23 cellular contexts compared by ENCODE assay signal in the genomic region with DNA sequence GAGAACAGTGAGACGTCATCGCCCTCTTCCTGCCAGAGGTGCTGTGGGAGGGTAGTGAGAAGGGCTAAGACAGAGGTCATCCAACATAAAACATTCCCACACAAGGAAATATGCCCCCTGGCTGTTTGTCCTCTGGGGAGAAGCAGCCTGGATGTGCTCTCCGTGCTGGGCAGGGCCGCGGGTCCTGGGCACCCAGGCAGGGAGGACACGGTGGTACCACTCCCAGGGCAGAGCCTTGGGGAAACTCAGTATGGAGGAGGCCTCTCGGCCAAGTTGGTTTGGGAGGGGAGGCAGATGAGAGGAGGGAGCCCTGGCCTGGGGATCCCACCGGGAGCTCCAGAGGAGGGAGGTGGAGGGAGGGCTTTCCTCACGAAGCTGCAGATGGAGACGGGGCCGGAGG.
"Had no signal": no experiment of that assay in that cellular context is flagged by ENCODE, and none has a peak within 500 bp of the region (broad histone marks: within the 10 kb centered on the region; RNA-seq: fewer than 3 reads in every experiment).

No MANE protein-coding gene starts in this region.

- DNase-seq: colonic mucosa; cortex of kidney; dermis blood vessel endothelial cell; effector CD4-positive, alpha-beta T cell; effector CD8-positive, alpha-beta T cell; effector memory CD4-positive, alpha-beta T cell; effector memory CD8-positive, alpha-beta T cell; endodermal cell; erythroblast; esophagus squamous epithelium; foreskin fibroblast; foreskin keratinocyte; foreskin melanocyte; glutamatergic neuron; heart left ventricle; heart right ventricle had no signal

- H3K4me1 Mint-ChIP-seq: endodermal cell had no signal

- ATAC-seq: effector memory CD8-positive, alpha-beta T cell; esophagus mucosa; foreskin keratinocyte; gastroesophageal sphincter; heart left ventricle; heart right ventricle had no signal

- H3K27me3 ChIP-seq: colonic mucosa, dorsolateral prefrontal cortex, esophagus muscularis mucosa, esophagus squamous epithelium, foreskin keratinocyte, gastroesophageal sphincter, heart left ventricle, heart right ventricle had no signal

- H3K4me3 ChIP-seq: colonic mucosa, coronary artery, dorsolateral prefrontal cortex, esophagus muscularis mucosa, esophagus squamous epithelium, gastroesophageal sphincter, heart left ventricle, heart right ventricle had no signal

- H3K27ac ChIP-seq: colonic mucosa, coronary artery, epithelial cell of prostate, esophagus muscularis mucosa, esophagus squamous epithelium, foreskin keratinocyte, gastroesophageal sphincter, heart left ventricle, heart right ventricle had no signal

- H3K9me3 ChIP-seq: colonic mucosa had no signal

- H3K4me1 ChIP-seq: colonic mucosa, esophagus muscularis mucosa, esophagus squamous epithelium, foreskin keratinocyte, gastroesophageal sphincter, heart left ventricle, heart right ventricle had no signal

- H3K27me3 Mint-ChIP-seq: dendritic cell treated with granulocyte-macrophage colony-stimulating factor and Interleukin-4, amounts not matched to agents 40 ng/mL and 50 ng/mL, for 4 days had no signal

- H3K27ac Mint-ChIP-seq: dendritic cell treated with granulocyte-macrophage colony-stimulating factor and Interleukin-4, amounts not matched to agents 40 ng/mL and 50 ng/mL, for 4 days; effector memory CD8-positive, alpha-beta T cell; endodermal cell had no signal

- H3K4me3 Mint-ChIP-seq: dendritic cell treated with granulocyte-macrophage colony-stimulating factor and Interleukin-4, amounts not matched to agents 40 ng/mL and 50 ng/mL, for 4 days; effector memory CD8-positive, alpha-beta T cell; endodermal cell had no signal

- H3K36me3 ChIP-seq: colonic mucosa, esophagus muscularis mucosa, esophagus squamous epithelium, gastroesophageal sphincter, heart left ventricle, heart right ventricle had no signal
